Comparison of ENCODE assay signal across 8 cellular contexts in genomic region chr10:100303724-100304319, GRCh38. TPM values are rescaled to one million over a fixed set of nuclear protein-coding genes. Genes with fewer than 3 reads are reported as not detected.
DNase-seq lines count a peak whose midpoint lies in the region; ATAC-seq, FAIRE-seq and TF ChIP-seq lines count a peak whose summit lies in the region.

No MANE protein-coding gene starts in this region.

- H3K4me3 Mint-ChIP-seq in activated CD4-positive, alpha-beta T cell treated with anti-CD3 and anti-CD28 coated beads for 36 hours: no peak overlapping the region

- intact Hi-C loops in activated CD4-positive, alpha-beta T cell treated with anti-CD3 and anti-CD28 coated beads for 36 hours (cut with DNase I, micrococcal nuclease): loop anchor here in 1 of 2 experiments (1.0 kb wide), 1 partner anchor 129 kb away; no protein-coding TSS in a partner anchor

- H3K4me1 ChIP-seq in keratinocyte (ENCODE audit: control insufficient read depth, extremely low read depth, insufficient read depth, low read length): no peaks in the 10 kb centered on the region

- no peaks in the 10 kb centered on the region for H3K9me3 Mint-ChIP-seq in activated CD4-positive, alpha-beta T cell treated with anti-CD3 and anti-CD28 coated beads for 36 hours (ENCODE audit: low read depth)

- TF ChIP-seq CTCF in VCaP (conservative IDR thresholded peaks at IDR 0.05): peak; percentile 83
- peak; percentile 47 to 68 (median 52) for TF ChIP-seq CTCF in keratinocyte (optimal IDR thresholded peaks at IDR 0.05 in 1 of 3, IDR thresholded peaks at IDR 0.05 in 1 of 3, conservative IDR thresholded peaks at IDR 0.05 in 1 of 3; ENCODE audit: extremely low read depth in 1 of 3, insufficient read depth in 2 of 3, low read length in 3 of 3)

- H3K27ac ChIP-seq in VCaP (no peak overlapping the region), keratinocyte (ENCODE audit: control insufficient read depth, insufficient read depth, low read length) (no peak overlapping the region)

- peak; percentile 76 for FAIRE-seq in keratinocyte (lab: Jason Lieb, UNC)

- H4K20me1 ChIP-seq in keratinocyte (ENCODE audit: control insufficient read depth, extremely low read depth, insufficient read depth, low read length): no peaks in the 10 kb centered on the region

- H3K36me3 Mint-ChIP-seq in activated CD4-positive, alpha-beta T cell treated with anti-CD3 and anti-CD28 coated beads for 36 hours (ENCODE audit: low read depth): no peaks in the 10 kb centered on the region

- peaks cover 41% of the 10 kb centered on the region for H3K27me3 Mint-ChIP-seq in activated CD4-positive, alpha-beta T cell treated with anti-CD3 and anti-CD28 coated beads for 36 hours

- H3K36me3 ChIP-seq in keratinocyte (ENCODE audit: control insufficient read depth in 2 of 2, extremely low read depth in 1 of 2, insufficient read depth in 2 of 2, low read length in 2 of 2): no peaks in the 10 kb centered on the region

- no peak overlapping the region for H3K4me3 ChIP-seq in keratinocyte (ENCODE audit: control insufficient read depth in 2 of 3, extremely low read depth in 1 of 3, insufficient read depth in 2 of 3, low read depth in 1 of 3, low read length in 3 of 3)

- no peaks in the 10 kb centered on the region for H3K9me3 ChIP-seq in keratinocyte (ENCODE audit: control insufficient read depth, low read depth, low read length)

- H3K9me1 ChIP-seq in keratinocyte (ENCODE audit: control insufficient read depth, extremely low read depth, insufficient read depth, low read length): no peaks in the 10 kb centered on the region

- H3K27ac Mint-ChIP-seq in activated CD4-positive, alpha-beta T cell treated with anti-CD3 and anti-CD28 coated beads for 36 hours: no peak overlapping the region

- no peak overlapping the region for H3K9ac ChIP-seq in keratinocyte (ENCODE audit: control insufficient read depth, extremely low read depth, insufficient read depth, low read length)

- peak; percentile 50 for DNase-seq in DMS53 treated with DMSO at 0.1 percent for 48 hours (lab: John Stamatoyannopoulos, UW; ENCODE audit: unreplicated experiment)
- peak; percentile 38 for DNase-seq in LoVo (ENCODE audit: low spot score)
- no peak for DNase-seq in keratinocyte (ENCODE audit: low read depth, low spot score)
- DNase-seq in activated CD4-positive, alpha-beta T cell treated with anti-CD3 and anti-CD28 coated beads for 36 hours: no peak

- H3K4me2 ChIP-seq in keratinocyte (ENCODE audit: control insufficient read depth, extremely low read depth, insufficient read depth, low read depth, low read length): peak overlapping the region; percentile 9

- H3K4me1 Mint-ChIP-seq in activated CD4-positive, alpha-beta T cell treated with anti-CD3 and anti-CD28 coated beads for 36 hours: no peaks in the 10 kb centered on the region

- no peak for ATAC-seq in activated CD4-positive, alpha-beta T cell treated with anti-CD3 and anti-CD28 coated beads for 36 hours
- no peak for ATAC-seq in HG03521 (IDR thresholded peaks at IDR 0.05; ENCODE audit: unreplicated experiment)
- no peak for ATAC-seq in GM21526 (IDR thresholded peaks at IDR 0.05; ENCODE audit: low FRiP score, unreplicated experiment)
- ATAC-seq in GM18873 (IDR thresholded peaks at IDR 0.05; ENCODE audit: low FRiP score, unreplicated experiment): no peak

- H3K27me3 ChIP-seq in keratinocyte (ENCODE audit: control insufficient read depth, extremely low read depth, insufficient read depth, low read length): peaks cover 8% of the 10 kb centered on the region

- no peaks in the 10 kb centered on the region for H3K79me2 ChIP-seq in keratinocyte (ENCODE audit: control insufficient read depth, insufficient read depth, low read length)

- no peak overlapping the region for H2AFZ ChIP-seq in keratinocyte (ENCODE audit: control insufficient read depth, low read length)

- POLR2A ChIA-PET in activated CD4-positive, alpha-beta T cell treated with anti-CD3 and anti-CD28 coated beads for 36 hours (lab: Charles Lee): no interaction called here

- dilution Hi-C loops in keratinocyte (cut with MboI; ENCODE audit: extremely low pct_ligation_motif_present, low sequenced_read_pairs): no loop called here

- CTCF ChIA-PET in activated CD4-positive, alpha-beta T cell treated with anti-CD3 and anti-CD28 coated beads for 36 hours (lab: Charles Lee): interaction anchor here (0.6 to 1.6 kb wide), 7 partner anchors 19 to 205 kb away, joined by 3 to 6 read pairs (median 3); no protein-coding TSS in a partner anchor

RNA-seq across cellular contexts. Expression of gene BLOC1S2, which starts 17.3 kb away (rescaled TPM):
- 44.4 to 74.1 TPM (median 48.4 TPM) in 3 replicates for polyA plus RNA-seq in keratinocyte
- polyA plus RNA-seq in keratinocyte (2011; ENCODE audit: low read depth): 223 TPM
- 43.5 and 75.6 TPM in 2 replicates for polyA plus RNA-seq in keratinocyte (2011; cell fraction: cytosol; rRNA removed)
- polyA plus RNA-seq in keratinocyte (2011; cell fraction: nucleus; rRNA removed): 14.4 and 21.0 TPM in 2 replicates
- polyA plus RNA-seq in keratinocyte (2012; ENCODE audit: low replicate concordance): 62.5 and 78.2 TPM in 2 replicates
- 5.7 to 14.5 TPM (median 6.0 TPM) in 3 replicates for polyA minus RNA-seq in keratinocyte
- polyA minus RNA-seq in keratinocyte (2011; cell fraction: cytosol; rRNA and poly(A)+ RNA removed): 23.4 TPM
- 2.7 and 8.0 TPM in 2 replicates for polyA minus RNA-seq in keratinocyte (2011; cell fraction: nucleus; rRNA and poly(A)+ RNA removed)
- 10 to 100 TPM; 45.0 to 45.7 TPM for total RNA-seq in activated CD4-positive, alpha-beta T cell treated with anti-CD3 and anti-CD28 coated beads for 36 hours

RNA-seq across cellular contexts. Expression of gene PKD2L1, which starts 26.2 kb away (rescaled TPM):
- not detected in 3 replicates for polyA plus RNA-seq in keratinocyte
- not detected for polyA plus RNA-seq in keratinocyte (2011; ENCODE audit: low read depth)
- polyA plus RNA-seq in keratinocyte (2011; cell fraction: cytosol; rRNA removed): not detected in 2 replicates
- 0.09 TPM in 1 of 2 replicates, not detected in the other for polyA plus RNA-seq in keratinocyte (2011; cell fraction: nucleus; rRNA removed)
- polyA plus RNA-seq in keratinocyte (2012; ENCODE audit: low replicate concordance): 0.25 TPM in 1 of 2 replicates, not detected in the other
- not detected in 3 replicates for polyA minus RNA-seq in keratinocyte
- polyA minus RNA-seq in keratinocyte (2011; cell fraction: cytosol; rRNA and poly(A)+ RNA removed): not detected
- polyA minus RNA-seq in keratinocyte (2011; cell fraction: nucleus; rRNA and poly(A)+ RNA removed): not detected in 2 replicates
- total RNA-seq in activated CD4-positive, alpha-beta T cell treated with anti-CD3 and anti-CD28 coated beads for 36 hours: not detected

RNA-seq across cellular contexts. Expression of gene CWF19L1, which starts 36.4 kb away (rescaled TPM):
- polyA plus RNA-seq in keratinocyte: 13.5 to 20.2 TPM (median 15.5 TPM) in 3 replicates
- 15.7 TPM for polyA plus RNA-seq in keratinocyte (2011; ENCODE audit: low read depth)
- 10.8 and 14.2 TPM in 2 replicates for polyA plus RNA-seq in keratinocyte (2011; cell fraction: cytosol; rRNA removed)
- 16.7 and 18.3 TPM in 2 replicates for polyA plus RNA-seq in keratinocyte (2011; cell fraction: nucleus; rRNA removed)
- 15.9 and 16.0 TPM in 2 replicates for polyA plus RNA-seq in keratinocyte (2012; ENCODE audit: low replicate concordance)
- 7.2 to 25.6 TPM (median 17.6 TPM) in 3 replicates for polyA minus RNA-seq in keratinocyte
- 14.0 TPM for polyA minus RNA-seq in keratinocyte (2011; cell fraction: cytosol; rRNA and poly(A)+ RNA removed)
- polyA minus RNA-seq in keratinocyte (2011; cell fraction: nucleus; rRNA and poly(A)+ RNA removed): 6.5 and 10.6 TPM in 2 replicates
- 10 to 100 TPM; 43.4 to 47.5 TPM for total RNA-seq in activated CD4-positive, alpha-beta T cell treated with anti-CD3 and anti-CD28 coated beads for 36 hours

RNA-seq across cellular contexts. Expression of gene SCD, which starts 43.2 kb away (rescaled TPM):
- polyA plus RNA-seq in keratinocyte: 900 to 1,358 TPM (median 1,275 TPM) in 3 replicates
- polyA plus RNA-seq in keratinocyte (2011; ENCODE audit: low read depth): 125 TPM
- polyA plus RNA-seq in keratinocyte (2011; cell fraction: cytosol; rRNA removed): 483 and 696 TPM in 2 replicates
- 1,144 and 1,285 TPM in 2 replicates for polyA plus RNA-seq in keratinocyte (2011; cell fraction: nucleus; rRNA removed)
- polyA plus RNA-seq in keratinocyte (2012; ENCODE audit: low replicate concordance): 245 and 1,072 TPM in 2 replicates
- polyA minus RNA-seq in keratinocyte: 1,352 to 1,647 TPM (median 1,438 TPM) in 3 replicates
- 766 TPM for polyA minus RNA-seq in keratinocyte (2011; cell fraction: cytosol; rRNA and poly(A)+ RNA removed)
- polyA minus RNA-seq in keratinocyte (2011; cell fraction: nucleus; rRNA and poly(A)+ RNA removed): 1,201 and 1,805 TPM in 2 replicates
- total RNA-seq in activated CD4-positive, alpha-beta T cell treated with anti-CD3 and anti-CD28 coated beads for 36 hours: 100 to 1,000 TPM; 203 to 206 TPM

Comparison
In these comparisons a context has a peak if more than half of its experiments do, and no peak if none do; other contexts are left out.
1. DNase-seq: peak in DMS53 treated with DMSO at 0.1 percent for 48 hours (single experiment) and LoVo (single experiment); none in keratinocyte (single experiment) and activated CD4-positive, alpha-beta T cell treated with anti-CD3 and anti-CD28 coated beads for 36 hours (single experiment).